In the genomic region with DNA sequence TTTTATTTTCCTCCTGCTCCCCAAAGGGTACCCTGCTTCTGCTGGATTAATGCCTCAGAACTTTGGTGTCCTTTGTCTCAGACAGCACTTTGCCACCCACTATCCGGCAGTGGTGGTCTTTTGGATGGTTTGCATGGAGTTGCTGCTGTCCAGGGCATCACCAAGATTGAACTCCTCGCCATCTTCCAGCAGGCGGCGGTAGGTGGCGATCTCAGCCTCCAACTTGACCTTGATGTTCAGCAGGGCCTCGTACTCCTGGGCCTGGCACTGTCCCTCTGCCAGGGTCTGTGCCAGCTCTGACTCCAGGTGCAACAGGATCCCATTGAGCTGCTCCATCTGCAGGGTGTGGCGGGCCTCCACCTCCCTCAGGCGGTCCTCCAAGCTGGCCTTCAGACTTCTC, we compare ENCODE assay signal across 24 cellular contexts.
"Had no signal": no experiment of that assay in that cellular context is flagged by ENCODE, and none has a peak within 500 bp of the region (broad histone marks: within the 10 kb centered on the region; RNA-seq: fewer than 3 reads in every experiment).

No MANE protein-coding gene starts in this region.

- H3K4me1 ChIP-seq: tibial nerve had no signal

- H3K4me3 ChIP-seq: coronary artery, hepatocyte, lung, suprapubic skin, tibial nerve had no signal

- H2AFZ ChIP-seq: hepatocyte had no signal

- H3K27ac ChIP-seq: coronary artery, hepatocyte, suprapubic skin, tibial nerve had no signal

- H3K79me2 ChIP-seq: hepatocyte had no signal

- H3K36me3 ChIP-seq: suprapubic skin, tibial nerve had no signal

- ATAC-seq: activated T-cell treated with anti-CD3 and anti-CD28 coated beads, Interleukin-2, amount 50 U/mL, for 72 hours; left lobe of liver; sciatic nerve; stimulated activated effector memory CD8-positive, alpha-beta T cell treated with anti-CD3 and anti-CD28 coated beads, Interleukin-12 subunit alpha, Interleukin-12 subunit beta, amount 100 ng/mL, for 72 hours; stimulated activated naive CD8-positive, alpha-beta T cell treated with anti-CD3 and anti-CD28 coated beads, Interleukin-15, amount 100 ng/mL, for 72 hours; WTC11 had no signal

- H3K27me3 ChIP-seq: hepatocyte, suprapubic skin, tibial nerve had no signal

- H3K4me2 ChIP-seq: hepatocyte had no signal

- H3K9me3 ChIP-seq: suprapubic skin, tibial nerve had no signal

- DNase-seq: activated CD4-positive, alpha-beta memory T cell treated with anti-CD3 and anti-CD28 coated beads, Interleukin-2, amount 10 ng/mL, durations not matched to agents 7 days and 5 days; activated effector memory CD4-positive, alpha-beta T cell treated with Interleukin-2 at 50 U/mL for 16 hours; activated naive CD4-positive, alpha-beta T cell treated with anti-CD3 and anti-CD28 coated beads for 36 hours; activated naive CD8-positive, alpha-beta T cell treated with anti-CD3 and anti-CD28 coated beads, Interleukin-2, amount 10 ng/mL, durations not matched to agents 7 days and 5 days; activated T-cell treated with anti-CD3 and anti-CD28 coated beads, Interleukin-2, amount 50 U/mL, for 72 hours; amniotic stem cell; cerebellar nuclear complex; foreskin melanocyte; glutamatergic neuron; immature natural killer cell; naive B cell; occipital lobe; small intestine; stimulated activated CD4-positive, alpha-beta T cell treated with anti-CD3 and anti-CD28 coated beads, Interleukin-2, amount 100 ng/mL, for 24 hours; stimulated activated naive CD8-positive, alpha-beta T cell treated with anti-CD3 and anti-CD28 coated beads, Interleukin-15, amount 100 ng/mL, for 72 hours had no signal
